ENCODE assay signal across 8 cellular contexts in the genomic region with DNA sequence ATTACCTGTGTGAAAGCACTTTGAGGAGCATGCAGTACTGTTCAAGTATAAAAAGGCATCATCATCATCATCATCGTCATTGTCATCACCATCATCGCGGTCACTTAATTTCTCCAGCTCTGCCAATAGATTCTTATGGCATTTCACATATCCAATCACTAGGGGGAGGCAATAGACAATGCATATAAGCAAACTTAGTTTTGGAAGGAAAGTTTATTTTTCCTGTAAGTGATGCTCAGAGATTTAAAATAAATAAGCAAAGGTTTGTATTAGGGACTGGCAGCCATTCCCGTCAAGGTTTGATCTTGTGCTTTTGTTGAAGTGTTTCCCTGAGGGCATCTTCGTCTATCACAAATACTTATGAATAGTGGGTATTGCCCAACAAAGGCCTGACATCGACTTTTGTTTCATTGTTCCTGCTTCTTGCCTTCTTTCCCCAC.
DNase-seq lines count a peak whose midpoint lies in the region; ATAC-seq and TF ChIP-seq lines count a peak whose summit lies in the region.

No MANE protein-coding gene starts in this region.

- peaks cover 0 to 4% (median 0%) of the 10 kb centered on the region in 7 donors for H3K9me3 Mint-ChIP-seq in CD14-positive monocyte

- H3K4me1 ChIP-seq in fibroblast of lung (ENCODE audit: control insufficient read depth, extremely low read depth, insufficient read depth, low read length) (peaks cover 2% of the 10 kb centered on the region), psoas muscle (peaks cover 12% of the 10 kb centered on the region)

- H3K9me3 ChIP-seq in fibroblast of lung (ENCODE audit: control insufficient read depth, insufficient read depth, low read depth, low read length) (no peaks in the 10 kb centered on the region), psoas muscle (no peaks in the 10 kb centered on the region)

- H3K27me3 ChIP-seq in HL-60 (ENCODE audit: insufficient read depth, poor library complexity, severe bottlenecking) (no peaks in the 10 kb centered on the region), fibroblast of lung (ENCODE audit: control insufficient read depth, insufficient read depth, low read length) (no peaks in the 10 kb centered on the region), psoas muscle (ENCODE audit: insufficient read depth in 3 of 3, low read length in 2 of 3) (no peaks in the 10 kb centered on the region)

- H3K27ac Mint-ChIP-seq in CD14-positive monocyte, result peak overlapping the region in 1 of 7 donors; percentile 30

- ATAC-seq in psoas muscle, result peak; percentile 24 to 69 (median 58)
- no peak for ATAC-seq in GM18868 (IDR thresholded peaks at IDR 0.05; ENCODE audit: unreplicated experiment)

- peaks cover 0 to 4% (median 0%) of the 10 kb centered on the region in 3 donors for H3K27me3 Mint-ChIP-seq in CD14-positive monocyte (ENCODE audit: low read depth in 3 of 3)

- H2AFZ ChIP-seq in fibroblast of lung (ENCODE audit: low read length), result no peak overlapping the region

- 31 to 38% (median 34%) methylated on average over 6 of the region's 6 CpGs for WGBS in psoas muscle, 3 donors

- no peaks in the 10 kb centered on the region for H3K36me3 ChIP-seq in fibroblast of lung (ENCODE audit: control insufficient read depth, insufficient read depth, low read length)
- peaks cover 0 to 9% of the 10 kb centered on the region in 2 donors for H3K36me3 ChIP-seq in psoas muscle (ENCODE audit: insufficient read depth in 1 of 2, low read depth in 1 of 2)

- no peaks in the 10 kb centered on the region for H4K20me1 ChIP-seq in fibroblast of lung (ENCODE audit: control insufficient read depth, extremely low read depth, insufficient read depth, low read length)

- H3K4me2 ChIP-seq in fibroblast of lung (ENCODE audit: extremely low read depth, insufficient read depth, low read length), result no peak overlapping the region

- no peak overlapping the region for H3K27ac ChIP-seq in HL-60 (replicated peaks)
- no peak overlapping the region for H3K27ac ChIP-seq in fibroblast of lung (ENCODE audit: insufficient read depth, low read length)
- H3K27ac ChIP-seq in psoas muscle, result no peak overlapping the region

- H3K36me3 Mint-ChIP-seq in CD14-positive monocyte, result no peaks in the 10 kb centered on the region

- H3K4me3 ChIP-seq in HL-60 (replicated peaks; ENCODE audit: insufficient read depth, low read length), result no peak overlapping the region
- H3K4me3 ChIP-seq in fibroblast of lung (replicated peaks in 1 of 4; ENCODE audit: control extremely low read depth in 1 of 4, insufficient read depth in 1 of 4, low read depth in 3 of 4, low read length in 4 of 4), result no peak overlapping the region
- no peak overlapping the region for H3K4me3 ChIP-seq in psoas muscle

- no peaks in the 10 kb centered on the region for H3K79me2 ChIP-seq in fibroblast of lung (ENCODE audit: control insufficient read depth, insufficient read depth, low read length)

- H3K9ac ChIP-seq in fibroblast of lung (ENCODE audit: insufficient read depth, low read length), result no peak overlapping the region

- H3K4me3 Mint-ChIP-seq in CD14-positive monocyte, result no peak overlapping the region

- H3K4me1 Mint-ChIP-seq in CD14-positive monocyte, result peaks cover 13% of the 10 kb centered on the region

- TF ChIP-seq CTCF in CD14-positive monocyte (IDR thresholded peaks at IDR 0.05) (peak; percentile 66), HL-60 (IDR thresholded peaks at IDR 0.05; ENCODE audit: insufficient read depth, low read length) (peak; percentile 22), fibroblast of lung (conservative IDR thresholded peaks at IDR 0.05 in 1 of 2, IDR thresholded peaks at IDR 0.05 in 1 of 2; ENCODE audit: low read depth in 1 of 2, low read length in 2 of 2) (peak; percentile 55 to 82), psoas muscle (IDR thresholded peaks at IDR 0.05) (peak; percentile 65)

- DNase-seq in CD14-positive monocyte (ENCODE audit: low spot score) (no peak), HL-60 (ENCODE audit: low read depth in 1 of 2, low spot score in 1 of 2) (peak in 1 of 2 experiments; percentile 2), RKO (ENCODE audit: low spot score) (peak; percentile 64), fibroblast of lung (ENCODE audit: low read depth in 2 of 2) (peak; percentile 60 to 76), psoas muscle (no peak), cerebellar nuclear complex (lab: John Stamatoyannopoulos, UW) (no peak)
- no peak for DNase-seq in stimulated activated naive CD4-positive, alpha-beta T cell treated with Interleukin-2 at 50 U/mL for 16 hours (lab: John Stamatoyannopoulos, UW)

- intact Hi-C loops in CD14-positive monocyte (cut with micrococcal nuclease), result loop anchor here in 1 of 2 donors (5.0 to 10.0 kb wide), 2 partner anchors 637 to 715 kb away; no protein-coding TSS in a partner anchor
- intact Hi-C loops in psoas muscle (cut with DNase I), result loop anchor here (2.0 to 10.0 kb wide), 4 partner anchors 407 to 767 kb away; a partner anchor contains a TSS

Comparison
In these comparisons a context has a peak if more than half of its experiments do, and no peak if none do; other contexts are left out.
1. DNase-seq: peak in RKO (single experiment) and fibroblast of lung (2 of 2); none in CD14-positive monocyte (single experiment), psoas muscle (0 of 2), cerebellar nuclear complex (0 of 2) and stimulated activated naive CD4-positive, alpha-beta T cell treated with Interleukin-2 at 50 U/mL for 16 hours (single experiment).
2. Peak in every context shown above with its lines, with median percentiles within 50 percentile points of each other: CTCF ChIP-seq.